Comparison of ENCODE assay signal across 16 cellular contexts in genomic region chr9:133353548-133353947, GRCh38. TPM values are rescaled to one million over a fixed set of nuclear protein-coding genes. Genes with fewer than 3 reads are reported as not detected.
DNase-seq lines count a peak whose midpoint lies in the region; ATAC-seq and TF ChIP-seq lines count a peak whose summit lies in the region.
"Had no signal": no experiment of that assay in that cellular context is flagged by ENCODE, and none has a peak within 500 bp of the region (broad histone marks: within the 10 kb centered on the region; RNA-seq: fewer than 3 reads in every experiment).

No MANE protein-coding gene starts in this region.

- POLR2A ChIA-PET in CD8-positive, alpha-beta memory T cell (lab: Charles Lee): no interaction called here
- POLR2A ChIA-PET in GM10248 (lab: Yijun Ruan, JAX): interaction anchor here (1.3 to 4.8 kb wide), 2 partner anchors 11 to 18 kb away, joined by 4 to 21 read pairs; no protein-coding TSS in a partner anchor

- intact Hi-C loops in heart right ventricle (cut with DNase I): loop anchor here in 1 of 10 donors (10.0 kb wide), 1 partner anchor 61 kb away; the partner anchor contains the start of gene REXO4

- DNase-seq in stimulated activated naive CD8-positive, alpha-beta T cell treated with anti-CD3 and anti-CD28 coated beads, Interleukin-15, Interleukin-2, amounts not matched to agents 100 U/mL and 50 U/mL, for 24 hours: no peak
- DNase-seq in T-helper 17 cell (no peak), epithelial cell of prostate (ENCODE audit: low read depth, low spot score) (no peak), GOT3 (lab: John Stamatoyannopoulos, UW) (no peak), heart right ventricle (no peak), GM10248 (ENCODE audit: extremely low spot score) (no peak)
- DNase-seq in CD8-positive, alpha-beta memory T cell: no peak
- DNase-seq: activated naive CD8-positive, alpha-beta T cell treated with anti-CD3 and anti-CD28 coated beads, Interleukin-2, amount 10 ng/mL, durations not matched to agents 7 days and 5 days; mesendoderm; NCI-H2029 treated with DMSO at 0.1 percent for 48 hours; NCI-H69; ovary; spleen; T-helper 2 cell; testis had no signal

- peaks cover 50% of the 10 kb centered on the region for H3K36me3 ChIP-seq in CD8-positive, alpha-beta memory T cell (ENCODE audit: insufficient read depth, low read length)
- peaks cover 0 to 62% (median 37%) of the 10 kb centered on the region in 9 donors for H3K36me3 ChIP-seq in heart right ventricle
- H3K36me3 ChIP-seq: ovary had no signal

- no peaks in the 10 kb centered on the region for H3K9me3 Mint-ChIP-seq in stimulated activated naive CD8-positive, alpha-beta T cell treated with anti-CD3 and anti-CD28 coated beads, Interleukin-15, Interleukin-2, amounts not matched to agents 100 ng/mL and 50 ng/mL, for 24 hours
- H3K9me3 Mint-ChIP-seq in CD8-positive, alpha-beta memory T cell: no peaks in the 10 kb centered on the region
- H3K9me3 Mint-ChIP-seq: activated naive CD8-positive, alpha-beta T cell treated with anti-CD3 and anti-CD28 coated beads, Interleukin-2, amount 10 ng/mL, durations not matched to agents 7 days and 5 days had no signal

- TF ChIP-seq CTCF in heart right ventricle (IDR thresholded peaks at IDR 0.05) (no peak), GM10248 (IDR thresholded peaks at IDR 0.05; ENCODE audit: control extremely low read depth, extremely low read depth, low read depth, missing control alignments) (no peak)

- no peaks in the 10 kb centered on the region for H3K9me3 ChIP-seq in T-helper 17 cell (ENCODE audit: control insufficient read depth, low read length, poor library complexity, severe bottlenecking)
- no peaks in the 10 kb centered on the region for H3K9me3 ChIP-seq in CD8-positive, alpha-beta memory T cell (ENCODE audit: low read length)
- H3K9me3 ChIP-seq in heart right ventricle: no peaks in the 10 kb centered on the region
- H3K9me3 ChIP-seq: ovary, spleen, testis had no signal

- H3K4me1 ChIP-seq in CD8-positive, alpha-beta memory T cell (ENCODE audit: insufficient read depth, low read length): peaks cover 47% of the 10 kb centered on the region
- peaks cover 5 to 47% (median 43%) of the 10 kb centered on the region in 9 donors for H3K4me1 ChIP-seq in heart right ventricle

- peaks cover 63% of the 10 kb centered on the region for H3K4me1 Mint-ChIP-seq in stimulated activated naive CD8-positive, alpha-beta T cell treated with anti-CD3 and anti-CD28 coated beads, Interleukin-15, Interleukin-2, amounts not matched to agents 100 ng/mL and 50 ng/mL, for 24 hours (ENCODE audit: low read depth)
- H3K4me1 Mint-ChIP-seq in T-helper 17 cell: peaks cover 20% of the 10 kb centered on the region
- peaks cover 30 to 54% (median 38%) of the 10 kb centered on the region in 3 donors for H3K4me1 Mint-ChIP-seq in CD8-positive, alpha-beta memory T cell

- ATAC-seq in stimulated activated naive CD8-positive, alpha-beta T cell treated with anti-CD3 and anti-CD28 coated beads, Interleukin-15, Interleukin-2, amounts not matched to agents 100 U/mL and 50 U/mL, for 24 hours: no peak
- ATAC-seq in T-helper 17 cell: no peak
- ATAC-seq in heart right ventricle: no peak

- H3K36me3 Mint-ChIP-seq in stimulated activated naive CD8-positive, alpha-beta T cell treated with anti-CD3 and anti-CD28 coated beads, Interleukin-15, Interleukin-2, amounts not matched to agents 100 ng/mL and 50 ng/mL, for 24 hours (ENCODE audit: low read depth): peaks cover 49% of the 10 kb centered on the region
- H3K36me3 Mint-ChIP-seq in T-helper 17 cell (ENCODE audit: low read depth): peaks cover 5% of the 10 kb centered on the region
- peaks cover 7 to 71% (median 19%) of the 10 kb centered on the region in 3 donors for H3K36me3 Mint-ChIP-seq in CD8-positive, alpha-beta memory T cell

- peak overlapping the region; percentile 89 for H3K27ac Mint-ChIP-seq in stimulated activated naive CD8-positive, alpha-beta T cell treated with anti-CD3 and anti-CD28 coated beads, Interleukin-15, Interleukin-2, amounts not matched to agents 100 ng/mL and 50 ng/mL, for 24 hours
- peak overlapping the region; percentile 87 for H3K27ac Mint-ChIP-seq in T-helper 17 cell
- H3K27ac Mint-ChIP-seq in CD8-positive, alpha-beta memory T cell: peak overlapping the region in 3 of 8 donors; percentile 61 to 82 (median 64)

- H3K27me3 ChIP-seq in CD8-positive, alpha-beta memory T cell (ENCODE audit: insufficient read depth, low read length, poor library complexity, severe bottlenecking): no peaks in the 10 kb centered on the region
- H3K27me3 ChIP-seq in heart right ventricle: no peaks in the 10 kb centered on the region
- H3K27me3 ChIP-seq: ovary, spleen, testis had no signal

- no peak overlapping the region for H3K4me3 ChIP-seq in CD8-positive, alpha-beta memory T cell (ENCODE audit: low read length)
- no peak overlapping the region for H3K4me3 ChIP-seq in heart right ventricle
- H3K4me3 ChIP-seq: ovary, spleen, testis had no signal

- no peaks in the 10 kb centered on the region for H3K27me3 Mint-ChIP-seq in stimulated activated naive CD8-positive, alpha-beta T cell treated with anti-CD3 and anti-CD28 coated beads, Interleukin-15, Interleukin-2, amounts not matched to agents 100 ng/mL and 50 ng/mL, for 24 hours
- no peaks in the 10 kb centered on the region for H3K27me3 Mint-ChIP-seq in T-helper 17 cell
- peaks cover 0 to 3% of the 10 kb centered on the region in 2 donors for H3K27me3 Mint-ChIP-seq in CD8-positive, alpha-beta memory T cell
- H3K27me3 Mint-ChIP-seq: activated naive CD8-positive, alpha-beta T cell treated with anti-CD3 and anti-CD28 coated beads, Interleukin-2, amount 10 ng/mL, durations not matched to agents 7 days and 5 days had no signal

- CTCF ChIA-PET in CD8-positive, alpha-beta memory T cell (lab: Charles Lee): interaction anchor here (8.2 kb wide), 1 partner anchor 19 kb away, joined by 84 read pairs; no protein-coding TSS in a partner anchor
- CTCF ChIA-PET in GM10248 (lab: Yijun Ruan, JAX): no interaction called here

- H3K27ac ChIP-seq in epithelial cell of prostate (peak overlapping the region; percentile 3), heart right ventricle (no peak overlapping the region)
- H3K27ac ChIP-seq in CD8-positive, alpha-beta memory T cell (ENCODE audit: low read depth, low read length): no peak overlapping the region
- H3K27ac ChIP-seq: ovary, spleen, testis had no signal

- no peak overlapping the region for H3K4me3 Mint-ChIP-seq in stimulated activated naive CD8-positive, alpha-beta T cell treated with anti-CD3 and anti-CD28 coated beads, Interleukin-15, Interleukin-2, amounts not matched to agents 100 ng/mL and 50 ng/mL, for 24 hours
- peak overlapping the region; percentile 66 for H3K4me3 Mint-ChIP-seq in T-helper 17 cell
- peak overlapping the region in 1 of 7 donors; percentile 92 for H3K4me3 Mint-ChIP-seq in CD8-positive, alpha-beta memory T cell
- H3K4me3 Mint-ChIP-seq: activated naive CD8-positive, alpha-beta T cell treated with anti-CD3 and anti-CD28 coated beads, Interleukin-2, amount 10 ng/mL, durations not matched to agents 7 days and 5 days had no signal

- 77 to 84% methylated on average over 5 of the region's 5 CpGs for WGBS in heart right ventricle, 2 donors

RNA-seq across cellular contexts. Expression of gene SURF1, which starts 2.7 kb away (rescaled TPM):
- 10 to 100 TPM; 34.9 to 46.9 TPM for total RNA-seq in T-helper 17 cell
- 10 to 100 TPM; 35.9 to 37.8 TPM for total RNA-seq in CD8-positive, alpha-beta memory T cell
- 110 TPM for polyA plus RNA-seq in CD8-positive, alpha-beta memory T cell
- 10 to 100 TPM; 41.7 to 75.0 (median 58.2) TPM for total RNA-seq in heart right ventricle
- polyA plus RNA-seq in heart right ventricle: 10 to 100 TPM; 83.9 to 85.4 TPM

RNA-seq across cellular contexts. Expression of gene SURF2, which starts 2.8 kb away (rescaled TPM):
- total RNA-seq in T-helper 17 cell (10 to 100 TPM; 14.1 to 16.0 TPM), heart right ventricle (10 to 100 TPM in 9 of 10 donors, 1 to 10 TPM in 1; 9.7 to 16.0 (median 14.1) TPM)
- total RNA-seq in CD8-positive, alpha-beta memory T cell: 10 to 100 TPM; 34.9 to 35.2 TPM
- polyA plus RNA-seq in CD8-positive, alpha-beta memory T cell: 46.6 TPM
- polyA plus RNA-seq in heart right ventricle: 10 to 100 TPM; 31.5 to 44.8 TPM

RNA-seq across cellular contexts. Expression of gene RPL7A, which starts 5.5 kb away (rescaled TPM):
- total RNA-seq in T-helper 17 cell (1,000 to 10,000 TPM; 2,417 to 2,552 TPM), heart right ventricle (1,000 to 10,000 TPM in 3 of 10 donors, 100 to 1,000 TPM in 7; 859 to 1,268 (median 927) TPM)
- 1,000 to 10,000 TPM; 3,139 to 3,155 TPM for total RNA-seq in CD8-positive, alpha-beta memory T cell
- 1,038 TPM for polyA plus RNA-seq in CD8-positive, alpha-beta memory T cell
- polyA plus RNA-seq in heart right ventricle: 1,000 to 10,000 TPM in 1 of 2 donors, 100 to 1,000 TPM in 1; 903 to 3,182 TPM

RNA-seq across cellular contexts. Expression of gene MED22, which starts 5.6 kb away (rescaled TPM):
- total RNA-seq in T-helper 17 cell (10 to 100 TPM; 23.4 to 23.6 TPM), heart right ventricle (10 to 100 TPM; 11.9 to 21.1 (median 17.4) TPM)
- total RNA-seq in CD8-positive, alpha-beta memory T cell: 10 to 100 TPM; 43.3 to 46.3 TPM
- 19.0 TPM for polyA plus RNA-seq in CD8-positive, alpha-beta memory T cell
- polyA plus RNA-seq in heart right ventricle: 10 to 100 TPM; 10.2 to 23.6 TPM

RNA-seq across cellular contexts. Expression of gene SURF6, which starts 17.6 kb away (rescaled TPM):
- total RNA-seq in T-helper 17 cell: 10 to 100 TPM; 13.6 to 14.0 TPM
- 10 to 100 TPM; 30.9 to 32.0 TPM for total RNA-seq in CD8-positive, alpha-beta memory T cell
- polyA plus RNA-seq in CD8-positive, alpha-beta memory T cell: 15.1 TPM
- 10 to 100 TPM in 7 of 10 donors, 1 to 10 TPM in 3; 9.1 to 14.2 (median 11.3) TPM for total RNA-seq in heart right ventricle
- 10 to 100 TPM; 13.3 to 14.8 TPM for polyA plus RNA-seq in heart right ventricle
